1 cellular context compared by ENCODE assay signal in genomic region chr10:30542001-30542861, GRCh38.
TF ChIP-seq lines count a peak whose summit lies in the region.

No MANE protein-coding gene starts in this region.

TF ChIP-seq in HepG2, 621 proteins besides CTCF, POLR2A, EP300 and RAD21 (continued from another document and continues in another):
- TF ChIP-seq ZBTB44 (CRISPR knock-in tag; IDR thresholded peaks at IDR 0.05) (no peak), ZNF17 (CRISPR knock-in tag; IDR thresholded peaks at IDR 0.05) (no peak), ARNTL (CRISPR knock-in tag; IDR thresholded peaks at IDR 0.05) (peak; percentile 78), GTF3A (CRISPR knock-in tag; conservative IDR thresholded peaks at IDR 0.05) (no peak), HDAC1 (CRISPR knock-in tag; IDR thresholded peaks at IDR 0.05) (peak; percentile 83), ZBTB33 (CRISPR knock-in tag; IDR thresholded peaks at IDR 0.05) (peak; percentile 49; the same call in 1 of the 2 replicates), MBNL3 (CRISPR knock-in tag; conservative IDR thresholded peaks at IDR 0.05) (no peak), SCMH1 (CRISPR knock-in tag; IDR thresholded peaks at IDR 0.05; ENCODE audit: borderline replicate concordance) (no peak), SPEN (CRISPR knock-in tag; IDR thresholded peaks at IDR 0.05; ENCODE audit: low read depth) (peak; percentile 79; the same call in 1 of the 2 replicates), ATF6 (CRISPR knock-in tag; conservative IDR thresholded peaks at IDR 0.05) (no peak), NR2F1 (CRISPR knock-in tag; IDR thresholded peaks at IDR 0.05) (peak; percentile 54 to 90; a peak in 3 of 4 replicates), TFAP4 (IDR thresholded peaks at IDR 0.05; ENCODE audit: borderline replicate concordance, low read depth) (peak; percentile 98), HIVEP1 (CRISPR knock-in tag; IDR thresholded peaks at IDR 0.05) (peak; percentile 84; the same call in 1 of the 2 replicates), ZNF33B (CRISPR knock-in tag; IDR thresholded peaks at IDR 0.05) (no peak; the same call in 1 of the 2 replicates), THAP9 (CRISPR knock-in tag; IDR thresholded peaks at IDR 0.05; ENCODE audit: borderline replicate concordance) (no peak), HNF1B (CRISPR knock-in tag; IDR thresholded peaks at IDR 0.05) (peak; percentile 88; the same call in 1 of the 2 replicates), YEATS2 (CRISPR knock-in tag; IDR thresholded peaks at IDR 0.05; ENCODE audit: borderline replicate concordance) (no peak; the same call in 1 of the 2 replicates), ZNF484 (CRISPR knock-in tag; IDR thresholded peaks at IDR 0.05; ENCODE audit: borderline replicate concordance, low read depth) (no peak), NRL (CRISPR knock-in tag; IDR thresholded peaks at IDR 0.05; ENCODE audit: borderline replicate concordance) (no peak), NR2F6 (IDR thresholded peaks at IDR 0.05) (peak; percentile 96), NR2F6 (CRISPR knock-in tag; IDR thresholded peaks at IDR 0.05) (peak; percentile 86), CREBL2 (CRISPR knock-in tag; IDR thresholded peaks at IDR 0.05; ENCODE audit: borderline replicate concordance) (no peak), ARID5B (CRISPR knock-in tag; IDR thresholded peaks at IDR 0.05) (peak; percentile 96), HNRNPH1 (optimal IDR thresholded peaks at IDR 0.05; ENCODE audit: low read depth, low read length) (no peak), ZNF687 (CRISPR knock-in tag; IDR thresholded peaks at IDR 0.05) (no peak), HOXA7 (CRISPR knock-in tag; IDR thresholded peaks at IDR 0.05) (no peak), ARID4A (CRISPR knock-in tag; IDR thresholded peaks at IDR 0.05; ENCODE audit: borderline replicate concordance) (peak; percentile 83), SMC3 (IDR thresholded peaks at IDR 0.05; ENCODE audit: low read length) (peak; percentile 16; the same call in 1 of the 2 replicates)
